ENCODE assay signal across 19 cellular contexts in genomic region chr3:58691997-58692396, GRCh38. TPM values are rescaled to one million over a fixed set of nuclear protein-coding genes. Genes with fewer than 3 reads are reported as not detected.
DNase-seq lines count a peak whose midpoint lies in the region; ATAC-seq lines count a peak whose summit lies in the region.
"Had no signal": no experiment of that assay in that cellular context is flagged by ENCODE, and none has a peak within 500 bp of the region (broad histone marks: within the 10 kb centered on the region; RNA-seq: fewer than 3 reads in every experiment).

No MANE protein-coding gene starts in this region.

- H3K27ac Mint-ChIP-seq in activated naive CD8-positive, alpha-beta T cell treated with anti-CD3 and anti-CD28 coated beads for 36 hours = no peak overlapping the region
- H3K27ac Mint-ChIP-seq: activated CD4-positive, alpha-beta T cell treated with anti-CD3 and anti-CD28 coated beads for 36 hours; IgD-negative memory B cell; T-helper 1 cell treated with Interleukin-12 subunit alpha and Interleukin-12 subunit beta and Interleukin-4 antibody, amounts not matched to agents 30 μg/mL and 1 μg/mL, for 36 hours had no signal

- no peak for ATAC-seq in HG03159 (IDR thresholded peaks at IDR 0.05; ENCODE audit: unreplicated experiment)
- ATAC-seq: activated CD4-positive, alpha-beta T cell treated with anti-CD3 and anti-CD28 coated beads for 36 hours; heart left ventricle; lower lobe of right lung; Panc1 had no signal

- H3K4me1 Mint-ChIP-seq in activated naive CD8-positive, alpha-beta T cell treated with anti-CD3 and anti-CD28 coated beads for 36 hours = peaks cover 2% of the 10 kb centered on the region
- H3K4me1 Mint-ChIP-seq: activated CD4-positive, alpha-beta T cell treated with anti-CD3 and anti-CD28 coated beads for 36 hours had no signal

- DNase-seq in DMS114 treated with DMSO at 0.1 percent for 48 hours (lab: John Stamatoyannopoulos, UW; ENCODE audit: unreplicated experiment) = peak; percentile 27
- DNase-seq in HS-27A (ENCODE audit: low read depth) = peak; percentile 7
- peak; percentile 17 for DNase-seq in astrocyte of the hippocampus (ENCODE audit: low read depth, low spot score)
- peak; percentile 52 for DNase-seq in iPS DF 19.7 (ENCODE audit: low read depth, low spot score)
- DNase-seq in activated T-cell treated with anti-CD3 and anti-CD28 coated beads, Interleukin-2, amount 50 U/mL, for 48 hours = no peak
- DNase-seq in NCI-H2171 treated with DMSO at 0.1 percent for 48 hours (lab: John Stamatoyannopoulos, UW) = no peak
- DNase-seq in activated naive CD8-positive, alpha-beta T cell treated with anti-CD3 and anti-CD28 coated beads for 36 hours = no peak
- DNase-seq: activated CD4-positive, alpha-beta T cell treated with anti-CD3 and anti-CD28 coated beads for 36 hours; activated T-cell treated with anti-CD3 and anti-CD28 coated beads, Interleukin-2, amount 50 U/mL, for 1 hour; amniotic stem cell; heart left ventricle; lower lobe of right lung; NCI-H2081; small intestine; substantia nigra had no signal

- peaks cover 8% of the 10 kb centered on the region for H3K27me3 Mint-ChIP-seq in activated naive CD8-positive, alpha-beta T cell treated with anti-CD3 and anti-CD28 coated beads for 36 hours

- H3K9me3 Mint-ChIP-seq in activated naive CD8-positive, alpha-beta T cell treated with anti-CD3 and anti-CD28 coated beads for 36 hours = peaks cover 4% of the 10 kb centered on the region

- no peak overlapping the region for H3K4me3 Mint-ChIP-seq in activated naive CD8-positive, alpha-beta T cell treated with anti-CD3 and anti-CD28 coated beads for 36 hours
- H3K4me3 Mint-ChIP-seq: activated CD4-positive, alpha-beta T cell treated with anti-CD3 and anti-CD28 coated beads for 36 hours; IgD-negative memory B cell; T-helper 1 cell treated with Interleukin-12 subunit alpha and Interleukin-12 subunit beta and Interleukin-4 antibody, amounts not matched to agents 30 μg/mL and 1 μg/mL, for 36 hours had no signal

- H3K36me3 Mint-ChIP-seq in activated naive CD8-positive, alpha-beta T cell treated with anti-CD3 and anti-CD28 coated beads for 36 hours = peaks cover 2% of the 10 kb centered on the region

RNA-seq across cellular contexts. Expression of gene FAM3D, which starts 25.4 kb away (rescaled TPM):
- not detected for total RNA-seq in activated naive CD8-positive, alpha-beta T cell treated with anti-CD3 and anti-CD28 coated beads for 36 hours
- total RNA-seq: activated CD4-positive, alpha-beta T cell treated with anti-CD3 and anti-CD28 coated beads for 36 hours; heart left ventricle had no signal

Comparison
In these comparisons a context has a peak if more than half of its experiments do, and no peak if none do; other contexts are left out.
1. DNase-seq: peak in DMS114 treated with DMSO at 0.1 percent for 48 hours (single experiment), HS-27A (single experiment), astrocyte of the hippocampus (single experiment) and iPS DF 19.7 (single experiment); none in activated T-cell treated with anti-CD3 and anti-CD28 coated beads, Interleukin-2, amount 50 U/mL, for 48 hours (0 of 2), NCI-H2171 treated with DMSO at 0.1 percent for 48 hours (single experiment) and activated naive CD8-positive, alpha-beta T cell treated with anti-CD3 and anti-CD28 coated beads for 36 hours (single experiment).